In the genomic region with DNA sequence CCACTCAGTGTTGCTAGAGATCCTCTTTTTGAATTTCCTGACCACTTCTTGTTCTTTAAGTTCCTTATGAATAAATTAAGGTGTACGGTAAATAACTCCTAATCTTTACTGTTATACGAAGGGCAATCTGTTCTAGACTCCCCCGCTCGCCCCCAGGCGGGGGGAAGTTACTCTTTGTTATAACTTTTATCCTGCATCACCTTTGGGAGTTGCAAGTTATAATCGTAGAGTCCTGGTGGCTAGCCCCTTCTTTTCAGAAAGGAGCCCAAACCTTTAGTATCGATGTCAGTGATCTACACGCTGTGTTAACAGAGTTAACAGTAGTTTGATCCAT, we compare ENCODE assay signal across 8 cellular contexts. TPM values are rescaled to one million over a fixed set of nuclear protein-coding genes. Genes with fewer than 3 reads are reported as not detected.
A peak's percentile ranks its signal among the peaks of the same experiment; 100 is the strongest.
DNase-seq lines count a peak whose midpoint lies in the region; ATAC-seq and TF ChIP-seq lines count a peak whose summit lies in the region.

No MANE protein-coding gene starts in this region.

- peak overlapping the region; percentile 46 for H3K9ac ChIP-seq in muscle layer of colon (ENCODE audit: low read length)

- DNase-seq in COLO668 (lab: John Stamatoyannopoulos, UW; ENCODE audit: unreplicated experiment) (peak; percentile 44), cardiac fibroblast (ENCODE audit: low read depth in 2 of 2) (no peak), erythroblast (lab: John Stamatoyannopoulos, UW) (no peak)
- DNase-seq in Jurkat, Clone E6-1 (ENCODE audit: low read depth, low spot score) = no peak
- DNase-seq in stimulated activated CD4-positive, alpha-beta T cell treated with anti-CD3 and anti-CD28 coated beads, Interleukin-4, amount 100 ng/mL, for 24 hours = no peak

- no peak for ATAC-seq in HG03135 (IDR thresholded peaks at IDR 0.05; ENCODE audit: unreplicated experiment)
- ATAC-seq in HG03342 (IDR thresholded peaks at IDR 0.05; ENCODE audit: unreplicated experiment) = no peak

- H3K9me3 ChIP-seq in muscle layer of colon (ENCODE audit: low read length) = no peaks in the 10 kb centered on the region

- TF ChIP-seq POLR2A in erythroblast (IDR thresholded peaks at IDR 0.05; ENCODE audit: low read length) = no peak

- TF ChIP-seq CTCF in cardiac fibroblast (IDR thresholded peaks at IDR 0.05; ENCODE audit: low read depth, low read length) = no peak

- H3K4me1 ChIP-seq in muscle layer of colon (ENCODE audit: insufficient read depth, low read length) = peaks cover 4% of the 10 kb centered on the region

- no peaks in the 10 kb centered on the region for H3K27me3 ChIP-seq in muscle layer of colon (ENCODE audit: control insufficient read depth in 1 of 2, insufficient read depth in 2 of 2, low read length in 2 of 2)

- H3K36me3 ChIP-seq in muscle layer of colon (ENCODE audit: insufficient read depth, low read length) = no peaks in the 10 kb centered on the region

- H3K4me3 ChIP-seq in Jurkat, Clone E6-1 (ENCODE audit: low read length) = peak overlapping the region; percentile 56
- H3K4me3 ChIP-seq in cardiac fibroblast (replicated peaks in 1 of 2; ENCODE audit: low read depth in 2 of 2, low read length in 2 of 2) (peak overlapping the region; percentile 69 to 71), muscle layer of colon (ENCODE audit: low read depth in 1 of 2, low read length in 2 of 2) (peak overlapping the region; percentile 84 to 93)

- peak overlapping the region; percentile 60 for H3K27ac ChIP-seq in muscle layer of colon (ENCODE audit: low read depth, low read length)

RNA-seq across cellular contexts. Expression of gene GCA, which starts 0.7 kb away (rescaled TPM):
- 5.1 TPM for polyA plus RNA-seq in Jurkat, Clone E6-1 (2012; ENCODE audit: insufficient read depth, insufficient read length)

RNA-seq across cellular contexts. Expression of gene IFIH1, which starts 26.1 kb away (rescaled TPM):
- 4.4 TPM for polyA plus RNA-seq in Jurkat, Clone E6-1 (2012; ENCODE audit: insufficient read depth, insufficient read length)
